ENCODE assay signal across 8 cellular contexts in genomic region chr11:46845740-46846509, GRCh38. TPM values are rescaled to one million over a fixed set of nuclear protein-coding genes. Genes with fewer than 3 reads are reported as not detected.
DNase-seq lines count a peak whose midpoint lies in the region; ATAC-seq and TF ChIP-seq lines count a peak whose summit lies in the region.

TSS of gene CKAP5 (minus strand) at chr11:46846280. CDS start at chr11:46821231, 25,049 bp downstream.

- peak within 1 kb of the TSS; percentile 95 to 97 for H3K4me3 Mint-ChIP-seq in activated T-cell treated with anti-CD3 and anti-CD28 coated beads, Interleukin-2, amount 50 U/mL, for 72 hours

- H3K4me1 Mint-ChIP-seq in activated T-cell treated with anti-CD3 and anti-CD28 coated beads, Interleukin-2, amount 50 U/mL, for 72 hours (ENCODE audit: low read depth) = peaks cover 56% of the 10 kb centered on the region

- TF ChIP-seq POLR2A in esophagus squamous epithelium (IDR thresholded peaks at IDR 0.05) = peak in 2 of 4 donors; percentile 29 to 80

- peak within 1 kb of the TSS; percentile 99 for H3K27ac Mint-ChIP-seq in activated T-cell treated with anti-CD3 and anti-CD28 coated beads, Interleukin-2, amount 50 U/mL, for 72 hours

- peaks cover 4% of the 10 kb centered on the region for H3K36me3 ChIP-seq in Panc1 (ENCODE audit: control insufficient read depth, insufficient read depth, low read length)
- H3K36me3 ChIP-seq in esophagus squamous epithelium = peaks cover 0 to 8% (median 0%) of the 10 kb centered on the region in 3 donors
- no peaks in the 10 kb centered on the region for H3K36me3 ChIP-seq in muscle layer of duodenum (ENCODE audit: control insufficient read depth in 1 of 2, insufficient read depth in 2 of 2, low read length in 2 of 2)

- H3K27ac ChIP-seq in Panc1 (ENCODE audit: low read length) (peak within 1 kb of the TSS; percentile 94), esophagus squamous epithelium (peak within 1 kb of the TSS; percentile 89 to 96 (median 93)), muscle layer of duodenum (ENCODE audit: low read length) (peak within 1 kb of the TSS; percentile 67)

- H3K4me1 ChIP-seq in Panc1 (ENCODE audit: control insufficient read depth, insufficient read depth, low read length) (peaks cover 12% of the 10 kb centered on the region), esophagus squamous epithelium (peaks cover 8 to 34% (median 14%) of the 10 kb centered on the region in 3 donors), muscle layer of duodenum (ENCODE audit: control insufficient read depth in 1 of 2, insufficient read depth in 2 of 2, low read length in 2 of 2) (peaks cover 5 to 14% of the 10 kb centered on the region in 2 donors)

- TF ChIP-seq CTCF in Panc1 (IDR thresholded peaks at IDR 0.05) (no peak), esophagus squamous epithelium (IDR thresholded peaks at IDR 0.05) (peak in 2 of 6 experiments; percentile 32 to 36)

- no peaks in the 10 kb centered on the region for H3K27me3 Mint-ChIP-seq in activated T-cell treated with anti-CD3 and anti-CD28 coated beads, Interleukin-2, amount 50 U/mL, for 72 hours (ENCODE audit: low read depth)

- peaks cover 3 to 5% of the 10 kb centered on the region in 2 donors for H3K36me3 Mint-ChIP-seq in activated T-cell treated with anti-CD3 and anti-CD28 coated beads, Interleukin-2, amount 50 U/mL, for 72 hours (ENCODE audit: insufficient read depth in 2 of 2)

- CTCF ChIA-PET in Panc1 (lab: Charles Lee) = no interaction called here

- peak within 1 kb of the TSS; percentile 76 to 96 for H3K4me3 ChIP-seq in Panc1 (ENCODE audit: low read depth in 2 of 2, low read length in 2 of 2)
- peak within 1 kb of the TSS; percentile 89 to 99 (median 97) for H3K4me3 ChIP-seq in esophagus squamous epithelium
- peak within 1 kb of the TSS; percentile 84 to 93 for H3K4me3 ChIP-seq in muscle layer of duodenum (ENCODE audit: low read depth in 1 of 2, low read length in 2 of 2)

- intact Hi-C loops in Panc1 (cut with micrococcal nuclease; ENCODE audit: unreplicated experiment) (no loop called here), esophagus squamous epithelium (cut with DNase I) (no loop called here)

- no TSS peak for BruUV-seq in Panc1 (replicated peaks; lab: Mats Ljungman, UMichigan)

- peak; percentile 85 for DNase-seq in DMS79 (lab: John Stamatoyannopoulos, UW)
- DNase-seq in KBM-7 = peak; percentile 89
- peak; percentile 55 for DNase-seq in Panc1 (ENCODE audit: low read depth, low spot score)
- DNase-seq in activated T-cell treated with anti-CD3 and anti-CD28 coated beads, Interleukin-2, amount 50 U/mL, for 72 hours = peak; percentile 90 to 92
- peak; percentile 65 for DNase-seq in esophagus squamous epithelium (lab: John Stamatoyannopoulos, UW)
- DNase-seq in stimulated activated CD8-positive, alpha-beta memory T cell treated with anti-CD3 and anti-CD28 coated beads, Interleukin-7, amount 100 ng/mL, for 24 hours (ENCODE audit: low read depth) = peak; percentile 72

- whole genome bisulfite sequencing in esophagus squamous epithelium, 2 donors = 0% methylated on average over 14 to 27 of the region's 83 CpGs

- POLR2A ChIA-PET in Panc1 (lab: Charles Lee) = no interaction called here

- H3K9me3 Mint-ChIP-seq in activated T-cell treated with anti-CD3 and anti-CD28 coated beads, Interleukin-2, amount 50 U/mL, for 72 hours = no peaks in the 10 kb centered on the region

- in situ Hi-C loops in KBM-7 (cut with MboI; ENCODE audit: low pct_unique_long_range_greater_than_20kb, low sequenced_read_pairs) = no loop called here
- in situ Hi-C loops in Panc1 (cut with HindIII; ENCODE audit: low pct_unique_long_range_greater_than_20kb, low sequenced_read_pairs) = no loop called here

- no peaks in the 10 kb centered on the region for H3K9me3 ChIP-seq in Panc1 (ENCODE audit: control insufficient read depth, insufficient read depth, low read depth, low read length)
- H3K9me3 ChIP-seq in esophagus squamous epithelium = no peaks in the 10 kb centered on the region
- H3K9me3 ChIP-seq in muscle layer of duodenum (ENCODE audit: control insufficient read depth in 1 of 2, low read length in 2 of 2) = no peaks in the 10 kb centered on the region

- ATAC-seq in GM21717 (IDR thresholded peaks at IDR 0.05; ENCODE audit: unreplicated experiment) (peak; percentile 94), Panc1 (peak; percentile 98)
- ATAC-seq in activated T-cell treated with anti-CD3 and anti-CD28 coated beads, Interleukin-2, amount 50 U/mL, for 72 hours (replicated peaks in 1 of 2) = peak; percentile 96 to 97

- H3K27me3 ChIP-seq in Panc1 (ENCODE audit: control insufficient read depth, insufficient read depth, low read length) = no peaks in the 10 kb centered on the region
- no peaks in the 10 kb centered on the region for H3K27me3 ChIP-seq in esophagus squamous epithelium
- no peaks in the 10 kb centered on the region for H3K27me3 ChIP-seq in muscle layer of duodenum (ENCODE audit: low read depth, low read length)

RNA-seq across cellular contexts. Expression of gene CKAP5, which starts in this region (rescaled TPM):
- total RNA-seq in Panc1 (2021; ENCODE audit: unreplicated experiment) = 191 TPM
- 81.8 TPM for polyA plus RNA-seq in Panc1 (2012; ENCODE audit: insufficient read length)
- 100 to 1,000 TPM; 148 to 165 TPM for total RNA-seq in activated T-cell treated with anti-CD3 and anti-CD28 coated beads, Interleukin-2, amount 50 U/mL, for 72 hours
- 10 to 100 TPM; 18.2 to 36.9 (median 29.7) TPM for total RNA-seq in esophagus squamous epithelium

Comparison
In these comparisons a context has a peak if more than half of its experiments do, and no peak if none do; other contexts are left out.
1. Peak in every context shown above with its lines: DNase-seq, ATAC-seq, H3K4me3 ChIP-seq and H3K27ac ChIP-seq.